ENCODE assay signal across 8 cellular contexts in the genomic region with DNA sequence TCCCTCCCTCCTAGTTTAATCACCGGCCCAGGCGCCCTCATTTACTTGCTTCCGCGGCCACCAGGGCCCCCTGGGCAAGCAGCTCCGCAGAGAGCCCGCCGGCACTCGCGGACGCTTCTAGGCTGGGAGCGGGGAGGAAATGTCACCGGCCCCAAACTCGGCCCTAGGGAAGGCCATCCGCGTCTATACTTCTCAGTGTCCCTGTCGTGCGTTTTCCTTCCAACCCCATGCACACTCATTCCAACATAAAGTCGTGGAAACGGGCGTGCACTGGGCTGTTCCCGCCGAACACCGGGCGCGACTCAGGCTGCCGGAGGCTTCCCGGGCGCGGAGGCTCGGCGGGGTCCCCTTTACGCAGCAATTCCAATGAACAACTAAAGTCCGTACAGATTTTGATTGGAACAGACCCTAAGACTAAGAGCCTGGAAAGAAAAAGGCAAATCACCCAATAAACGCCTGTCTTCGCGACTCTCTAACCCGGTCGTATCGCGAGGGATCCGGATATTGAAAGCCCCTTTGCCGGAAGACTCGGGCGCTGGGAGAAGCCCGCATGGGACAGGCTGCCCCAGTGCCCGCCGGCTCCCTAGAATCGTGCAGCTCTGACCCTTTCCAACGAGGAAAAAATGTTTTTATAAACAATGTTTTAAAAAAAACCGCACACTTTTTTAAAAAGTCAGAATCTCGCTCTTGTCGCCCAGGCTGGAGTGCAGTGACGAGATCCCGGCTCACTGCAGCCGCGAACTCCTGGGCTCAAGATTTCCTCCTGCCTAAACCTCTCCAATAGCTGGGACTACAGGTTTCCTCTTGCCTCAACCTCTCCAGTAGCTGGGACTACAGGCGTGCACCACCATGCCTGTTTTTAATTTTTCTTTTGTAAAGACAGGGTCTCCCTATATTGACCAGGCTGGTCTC. TPM values are rescaled to one million over a fixed set of nuclear protein-coding genes. Genes with fewer than 3 reads are reported as not detected.
DNase-seq lines count a peak whose midpoint lies in the region; ATAC-seq and TF ChIP-seq lines count a peak whose summit lies in the region.

No MANE protein-coding gene starts in this region.

- in situ Hi-C loops in HAP-1 (cut with MboI; ENCODE audit: low sequenced_read_pairs): no loop called here

- H3K4me1 ChIP-seq in HAP-1: no peaks in the 10 kb centered on the region

- no peak for TF ChIP-seq CTCF in mesothelial cell of epicardium (IDR thresholded peaks at IDR 0.05; ENCODE audit: unreplicated experiment)

- peaks cover 84% of the 10 kb centered on the region for H3K27me3 ChIP-seq in HAP-1 (ENCODE audit: low read depth)

- H3K36me3 ChIP-seq in HAP-1 (replicated peaks): no peaks in the 10 kb centered on the region

- H3K4me1 Mint-ChIP-seq in mesothelial cell of epicardium: peaks cover 70% of the 10 kb centered on the region

- no peak overlapping the region for H3K4me3 ChIP-seq in HAP-1

- ATAC-seq in GM19023 (IDR thresholded peaks at IDR 0.05; ENCODE audit: unreplicated experiment) (no peak), HG03460 (IDR thresholded peaks at IDR 0.05; ENCODE audit: unreplicated experiment) (no peak)

- H3K27ac Mint-ChIP-seq in mesothelial cell of epicardium: peak overlapping the region; percentile 96

- no peaks in the 10 kb centered on the region for H3K36me3 Mint-ChIP-seq in mesothelial cell of epicardium

- H3K27me3 Mint-ChIP-seq in mesothelial cell of epicardium (ENCODE audit: low read depth): peaks cover 68% of the 10 kb centered on the region

- H3K9me3 ChIP-seq in HAP-1: no peaks in the 10 kb centered on the region; the same call in 1 of the 2 replicates

- DNase-seq in stimulated activated CD4-positive, alpha-beta T cell treated with anti-CD3 and anti-CD28 coated beads, Interleukin-15, amount 100 ng/mL, for 24 hours: peak; percentile 25
- no peak for DNase-seq in stimulated activated CD4-positive, alpha-beta T cell treated with anti-CD3 and anti-CD28 coated beads, Interleukin-1b, Interleukin-23, amount 100 ng/mL, for 48 hours
- peak; percentile 26 for DNase-seq in astrocyte of the hippocampus (ENCODE audit: low read depth, low spot score)
- DNase-seq in mesothelial cell of epicardium (ENCODE audit: low spot score in 2 of 2, unreplicated experiment in 2 of 2): peak in 1 of 2 experiments; percentile 51
- DNase-seq in HAP-1 (ENCODE audit: low spot score in 2 of 2): no peak
- no peak for DNase-seq in posterior vena cava (ENCODE audit: low spot score)

- H3K9me3 Mint-ChIP-seq in mesothelial cell of epicardium: no peaks in the 10 kb centered on the region

- intact Hi-C loops in posterior vena cava (cut with DNase I): no loop called here

- H3K4me3 Mint-ChIP-seq in mesothelial cell of epicardium: peak overlapping the region; percentile 79

RNA-seq across cellular contexts. Expression of gene BARX2, which starts 1.3 kb away (rescaled TPM):
- total RNA-seq in mesothelial cell of epicardium (59.8 to 73.5 TPM (median 69.9 TPM) in 3 replicates), posterior vena cava (not detected)

Comparison
In these comparisons a context has a peak if more than half of its experiments do, and no peak if none do; other contexts are left out.
1. DNase-seq: peak in stimulated activated CD4-positive, alpha-beta T cell treated with anti-CD3 and anti-CD28 coated beads, Interleukin-15, amount 100 ng/mL, for 24 hours (single experiment) and astrocyte of the hippocampus (single experiment); none in stimulated activated CD4-positive, alpha-beta T cell treated with anti-CD3 and anti-CD28 coated beads, Interleukin-1b, Interleukin-23, amount 100 ng/mL, for 48 hours (single experiment), HAP-1 (0 of 2) and posterior vena cava (single experiment).
2. RNA of gene BARX2, which starts 1.3 kb away (total RNA-seq): 59.8 to 73.5 TPM in mesothelial cell of epicardium; not detected in posterior vena cava; every median in the first group is over 10 times any median in the second.